24 cellular contexts compared by ENCODE assay signal in genomic region chr12:87165733-87166375, GRCh38.
"Had no signal": no experiment of that assay in that cellular context is flagged by ENCODE, and none has a peak within 500 bp of the region (broad histone marks: within the 10 kb centered on the region; RNA-seq: fewer than 3 reads in every experiment).

No MANE protein-coding gene starts in this region.

- H3K27me3 Mint-ChIP-seq: stimulated activated memory B cell treated with anti-CD40 and anti-IgM and Interleukin-4, amounts not matched to agents 10 μg/mL and 1 μg/mL and 100 μg/mL, for 72 hours; type B pancreatic cell had no signal

- H3K36me3 Mint-ChIP-seq: stimulated activated memory B cell treated with anti-CD40 and anti-IgM and Interleukin-4, amounts not matched to agents 10 μg/mL and 1 μg/mL and 100 μg/mL, for 72 hours; type B pancreatic cell had no signal

- H3K4me1 Mint-ChIP-seq: natural killer cell; stimulated activated memory B cell treated with anti-CD40 and anti-IgM and Interleukin-4, amounts not matched to agents 10 μg/mL and 1 μg/mL and 100 μg/mL, for 72 hours had no signal

- H3K27ac ChIP-seq: dorsolateral prefrontal cortex, epithelial cell of prostate, gastrocnemius medialis, heart left ventricle, hepatocyte, ovary, psoas muscle, sigmoid colon, testis, tibial artery had no signal

- H3K4me3 ChIP-seq: dorsolateral prefrontal cortex, gastrocnemius medialis, heart left ventricle, hepatocyte, ovary, psoas muscle, sigmoid colon, testis, tibial artery had no signal

- H2AFZ ChIP-seq: hepatocyte had no signal

- H3K9me3 ChIP-seq: gastrocnemius medialis, ovary, psoas muscle, testis had no signal

- ATAC-seq: esophagus mucosa; gastrocnemius medialis; heart left ventricle; left lobe of liver; natural killer cell; psoas muscle; right cardiac atrium; stimulated activated memory B cell treated with anti-CD40 and anti-IgM and Interleukin-4, amounts not matched to agents 10 μg/mL and 1 μg/mL and 100 μg/mL, for 72 hours; stimulated activated naive CD8-positive, alpha-beta T cell treated with anti-CD3 and anti-CD28 coated beads, Interleukin-15, Interleukin-2, amounts not matched to agents 100 U/mL and 50 U/mL, for 24 hours had no signal

- H3K36me3 ChIP-seq: gastrocnemius medialis, heart left ventricle, ovary, sigmoid colon, tibial artery had no signal

- H3K27me3 ChIP-seq: gastrocnemius medialis, heart left ventricle, hepatocyte, ovary, sigmoid colon, testis, tibial artery had no signal

- H3K27ac Mint-ChIP-seq: natural killer cell; stimulated activated memory B cell treated with anti-CD40 and anti-IgM and Interleukin-4, amounts not matched to agents 10 μg/mL and 1 μg/mL and 100 μg/mL, for 72 hours; type B pancreatic cell had no signal

- H3K4me3 Mint-ChIP-seq: natural killer cell; stimulated activated memory B cell treated with anti-CD40 and anti-IgM and Interleukin-4, amounts not matched to agents 10 μg/mL and 1 μg/mL and 100 μg/mL, for 72 hours; type B pancreatic cell had no signal

- H3K4me1 ChIP-seq: gastrocnemius medialis, heart left ventricle, psoas muscle, sigmoid colon, testis, tibial artery had no signal

- DNase-seq: dorsolateral prefrontal cortex; effector CD4-positive, alpha-beta T cell; foreskin fibroblast; gastrocnemius medialis; mammary epithelial cell; natural killer cell; occipital lobe; ovary; psoas muscle; sigmoid colon; stimulated activated CD4-positive, alpha-beta T cell treated with anti-CD3 and anti-CD28 coated beads, Interleukin-4, amount 100 ng/mL, for 4 hours; stimulated activated naive CD8-positive, alpha-beta T cell treated with anti-CD3 and anti-CD28 coated beads, Interleukin-15, Interleukin-2, amounts not matched to agents 100 U/mL and 50 U/mL, for 24 hours; substantia nigra; testis; tibial artery had no signal

- H3K4me2 ChIP-seq: hepatocyte had no signal

- H3K79me2 ChIP-seq: hepatocyte had no signal

- FAIRE-seq: kidney had no signal
